ENCODE assay signal across 24 cellular contexts in the genomic region with DNA sequence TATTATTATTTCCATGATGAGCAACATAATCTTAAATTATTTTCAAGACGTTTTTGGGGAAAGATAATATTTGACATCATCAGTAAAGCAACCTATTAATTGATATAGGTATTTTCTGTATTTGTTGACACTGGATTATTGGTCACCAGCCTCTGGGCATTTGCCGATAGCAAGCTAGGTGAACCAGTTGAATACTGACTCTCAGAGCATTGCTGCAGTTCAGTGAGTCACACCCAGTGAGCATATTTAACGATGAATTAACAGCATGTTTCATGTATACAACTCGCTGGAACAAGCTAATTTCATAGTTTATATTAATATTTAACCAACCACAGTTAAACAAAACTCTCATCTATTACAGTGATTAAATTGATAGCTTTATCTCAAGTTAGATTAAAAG.
"Had no signal": no experiment of that assay in that cellular context is flagged by ENCODE, and none has a peak within 500 bp of the region (broad histone marks: within the 10 kb centered on the region; RNA-seq: fewer than 3 reads in every experiment).

No MANE protein-coding gene starts in this region.

- DNase-seq: IMR-90, Karpas-422, KG1, MG63, NCI-H1092, NCI-H1105 treated with DMSO at 0.1 percent for 48 hours, NCI-H1417 treated with DMSO at 0.1 percent for 48 hours, NCI-H146, NCI-H1694 treated with DMSO at 0.1 percent for 48 hours, NCI-H1930, NCI-H2081, NCI-H2107, NCI-H2171, NCI-H226, NCI-H446, NCI-H510A, NCI-H524 treated with DMSO at 0.1 percent for 48 hours, NCI-H69, NCI-H774, SHP77, SK-N-SH had no signal

- H3K27me3 ChIP-seq: MG63 had no signal

- H3K27ac ChIP-seq: RWPE1 had no signal

- H3K4me3 ChIP-seq: MG63 had no signal

- ATAC-seq: HepG2, Panc1 had no signal
